ENCODE assay signal across 10 cellular contexts in genomic region chr2:120914839-120915521, GRCh38.
DNase-seq lines count a peak whose midpoint lies in the region; ATAC-seq and TF ChIP-seq lines count a peak whose summit lies in the region.
"Had no signal": no experiment of that assay in that cellular context is flagged by ENCODE, and none has a peak within 500 bp of the region (broad histone marks: within the 10 kb centered on the region; RNA-seq: fewer than 3 reads in every experiment).

No MANE protein-coding gene starts in this region.

- H3K36me3 ChIP-seq in MG63 (peaks cover 2% of the 10 kb centered on the region; the same call in 1 of the 2 replicates), right lobe of liver (no peaks in the 10 kb centered on the region), H7 (replicated peaks; ENCODE audit: control insufficient read depth, insufficient read depth, low read length) (no peaks in the 10 kb centered on the region)

- TF ChIP-seq CTCF in right lobe of liver (IDR thresholded peaks at IDR 0.05), result no peak

- H3K27ac ChIP-seq in right lobe of liver, result no peak overlapping the region

- H3K4me3 ChIP-seq in MG63 (no peak overlapping the region), right lobe of liver (no peak overlapping the region), H7 (ENCODE audit: insufficient read depth, low read depth, low read length) (no peak overlapping the region)

- WGBS in right lobe of liver (ENCODE audit: insufficient coverage, low coverage, low lambda C conversion rate, missing lambda C conversion rate), result 40% methylated on average over 7 of the region's 17 CpGs

- H3K9me3 ChIP-seq in MG63 (no peaks in the 10 kb centered on the region), right lobe of liver (no peaks in the 10 kb centered on the region)

- H3K27me3 ChIP-seq in MG63, result no peaks in the 10 kb centered on the region
- H3K27me3 ChIP-seq in right lobe of liver, result no peaks in the 10 kb centered on the region
- H3K27me3 ChIP-seq in H7 (ENCODE audit: control insufficient read depth, insufficient read depth, low read length), result no peaks in the 10 kb centered on the region

- no peaks in the 10 kb centered on the region for H3K4me1 ChIP-seq in right lobe of liver

- peak; percentile 92 for DNase-seq in MG63
- DNase-seq in dermis microvascular lymphatic vessel endothelial cell (ENCODE audit: low read depth in 2 of 2), result peak; percentile 90 to 92
- peak in 2 of 3 donors; percentile 47 to 59 for DNase-seq in right lobe of liver
- no peak for DNase-seq in activated naive CD4-positive, alpha-beta T cell treated with anti-CD3 and anti-CD28 coated beads, Interleukin-2, amount 50 U/mL, for 16 hours
- DNase-seq in H7, result no peak
- DNase-seq: activated T-cell treated with anti-CD3 and anti-CD28 coated beads, Interleukin-2, amount 50 U/mL, for 48 hours; NCI-H1105 treated with DMSO at 0.1 percent for 48 hours; stimulated activated naive B cell treated with anti-CD40 and anti-IgM and Interleukin-4, amounts not matched to agents 10 μg/mL and 1 μg/mL and 100 μg/mL, for 72 hours had no signal

- TF ChIP-seq POLR2A in right lobe of liver (IDR thresholded peaks at IDR 0.05), result no peak

- peak; percentile 62 to 68 (median 65) for ATAC-seq in right lobe of liver
- ATAC-seq in HG02884 (IDR thresholded peaks at IDR 0.05; ENCODE audit: unreplicated experiment), result no peak
- no peak for ATAC-seq in GM18858 (IDR thresholded peaks at IDR 0.05; ENCODE audit: unreplicated experiment)
- ATAC-seq: stimulated activated naive B cell treated with anti-CD40 and anti-IgM and Interleukin-4, amounts not matched to agents 10 μg/mL and 1 μg/mL and 100 μg/mL, for 72 hours had no signal

- intact Hi-C loops in right lobe of liver (cut with DNase I), result no loop called here

Comparison
In these comparisons a context has a peak if more than half of its experiments do, and no peak if none do; other contexts are left out.
1. DNase-seq: peak in MG63 (single experiment), dermis microvascular lymphatic vessel endothelial cell (2 of 2) and right lobe of liver (2 of 3); none in activated naive CD4-positive, alpha-beta T cell treated with anti-CD3 and anti-CD28 coated beads, Interleukin-2, amount 50 U/mL, for 16 hours (single experiment) and H7 (single experiment).
2. ATAC-seq: peak in right lobe of liver (4 of 4); none in HG02884 (single experiment) and GM18858 (single experiment).